In genomic region chr5:15105799-15106393, GRCh38 we compare ENCODE assay signal across 9 cellular contexts.
A peak's percentile ranks its signal among the peaks of the same experiment; 100 is the strongest.
DNase-seq lines count a peak whose midpoint lies in the region; ATAC-seq, FAIRE-seq and TF ChIP-seq lines count a peak whose summit lies in the region.
"Had no signal": no experiment of that assay in that cellular context is flagged by ENCODE, and none has a peak within 500 bp of the region (broad histone marks: within the 10 kb centered on the region; RNA-seq: fewer than 3 reads in every experiment).

No MANE protein-coding gene starts in this region.

- H3K36me3 ChIP-seq in GM06990 (ENCODE audit: control insufficient read depth, insufficient read depth, low read length): no peaks in the 10 kb centered on the region
- no peaks in the 10 kb centered on the region for H3K36me3 ChIP-seq in lung (ENCODE audit: control insufficient read depth in 2 of 2, insufficient read depth in 2 of 2, low read length in 2 of 2)
- H3K36me3 ChIP-seq in upper lobe of left lung: no peaks in the 10 kb centered on the region

- peak; percentile 21 for FAIRE-seq in A204.1 (lab: Jason Lieb, UNC)

- peak; percentile 4 for DNase-seq in GM06990 (ENCODE audit: extremely low read depth, insufficient read length)
- DNase-seq in HCEC 1CT: peak; percentile 51
- peak; percentile 68 to 74 for DNase-seq in Kasumi-1 (lab: John Stamatoyannopoulos, UW)
- peak; percentile 52 for DNase-seq in SHP77 treated with DMSO at 0.1 percent for 48 hours (lab: John Stamatoyannopoulos, UW)
- DNase-seq in dermis blood vessel endothelial cell: peak; percentile 75
- peak; percentile 40 for DNase-seq in lung (ENCODE audit: low spot score)
- DNase-seq in upper lobe of left lung: peak in 1 of 2 donors; percentile 25

- H3K27ac ChIP-seq in lung (ENCODE audit: low read depth in 1 of 2, low read length in 1 of 2) (no peak overlapping the region), upper lobe of left lung (no peak overlapping the region)

- 52 to 63% methylated on average over 2 of the region's 2 CpGs for WGBS in lung, 2 donors
- 51 to 57% methylated on average over 2 of the region's 2 CpGs for WGBS in upper lobe of left lung, 2 donors

- peak; percentile 78 for TF ChIP-seq CTCF in GM06990 (IDR thresholded peaks at IDR 0.05; ENCODE audit: insufficient read depth, low read length, poor library complexity, severe bottlenecking)
- peak; percentile 33 for TF ChIP-seq CTCF in lung (IDR thresholded peaks at IDR 0.05; ENCODE audit: control extremely low read depth, extremely low read depth)
- peak in 5 of 6 experiments; percentile 48 to 73 (median 65) for TF ChIP-seq CTCF in upper lobe of left lung (IDR thresholded peaks at IDR 0.05)

- H3K27me3 ChIP-seq in GM06990 (replicated peaks; ENCODE audit: control insufficient read depth, insufficient read depth, low read length) (no peaks in the 10 kb centered on the region), lung (ENCODE audit: control insufficient read depth, insufficient read depth) (no peaks in the 10 kb centered on the region), upper lobe of left lung (no peaks in the 10 kb centered on the region)

- no peaks in the 10 kb centered on the region for H3K9me3 ChIP-seq in lung (ENCODE audit: control insufficient read depth in 2 of 2, insufficient read depth in 1 of 2, low read length in 1 of 2)
- no peaks in the 10 kb centered on the region for H3K9me3 ChIP-seq in upper lobe of left lung

- TF ChIP-seq EP300 in upper lobe of left lung (IDR thresholded peaks at IDR 0.05): no peak

- TF ChIP-seq POLR2A in upper lobe of left lung (IDR thresholded peaks at IDR 0.05): no peak

- H3K4me1 ChIP-seq in lung (ENCODE audit: control insufficient read depth in 2 of 2, insufficient read depth in 2 of 2, low read length in 2 of 2) (peaks cover 0 to 4% of the 10 kb centered on the region in 2 donors), upper lobe of left lung (no peaks in the 10 kb centered on the region)

- peak; percentile 79 for ATAC-seq in lung (ENCODE audit: insufficient read depth, low FRiP score)
- peak; percentile 65 to 81 for ATAC-seq in upper lobe of left lung (ENCODE audit: low FRiP score in 2 of 2)
- ATAC-seq: naive thymus-derived CD8-positive, alpha-beta T cell had no signal

- H3K4me3 ChIP-seq in GM06990 (replicated peaks; ENCODE audit: low read depth, low read length) (no peak overlapping the region), lung (no peak overlapping the region), upper lobe of left lung (no peak overlapping the region)
